8 cellular contexts compared by ENCODE assay signal in the genomic region with DNA sequence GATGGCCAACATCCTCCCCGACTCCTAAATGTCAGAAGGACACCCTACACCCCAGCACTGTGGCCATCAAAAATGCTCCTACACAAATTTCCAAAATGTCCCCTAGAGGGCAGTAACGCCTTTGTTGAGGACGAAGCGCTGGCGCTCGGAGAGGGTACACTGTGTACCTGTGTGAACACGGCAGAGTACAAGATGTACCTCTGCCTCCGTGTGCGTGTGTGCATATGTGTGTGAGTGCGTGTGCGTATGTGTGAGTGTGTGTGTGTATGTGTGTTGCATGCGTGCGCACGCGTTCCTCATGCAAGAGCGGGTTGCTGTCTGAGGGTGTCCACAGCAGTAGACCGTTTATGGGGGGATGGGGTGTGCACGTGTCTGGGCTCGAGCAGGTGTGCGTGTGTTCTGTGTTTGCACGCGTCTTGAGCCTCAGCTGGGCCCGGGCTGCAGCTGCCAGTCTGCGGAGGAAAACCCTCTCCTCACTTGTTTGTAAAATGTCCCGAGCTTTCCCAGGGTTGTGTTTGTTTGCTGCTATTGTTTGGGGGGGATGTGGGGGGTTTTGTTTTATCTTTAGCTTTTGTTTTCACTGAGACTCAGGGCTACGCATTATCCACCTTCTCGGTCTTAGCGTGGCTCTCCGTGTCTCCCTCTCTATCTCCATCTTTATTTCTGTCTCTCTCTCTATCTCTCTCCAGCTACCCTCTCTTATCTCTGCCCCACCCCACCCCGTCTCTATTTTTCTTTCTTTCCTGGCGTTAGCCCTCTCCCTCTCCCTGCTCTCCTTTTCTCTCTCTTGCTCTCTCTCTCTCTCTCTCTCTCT. TPM values are rescaled to one million over a fixed set of nuclear protein-coding genes. Genes with fewer than 3 reads are reported as not detected.
DNase-seq lines count a peak whose midpoint lies in the region; ATAC-seq and TF ChIP-seq lines count a peak whose summit lies in the region.

No MANE protein-coding gene starts in this region.

- no peaks in the 10 kb centered on the region for H3K36me3 ChIP-seq in iPS-15b (ENCODE audit: control insufficient read depth, insufficient read depth, low read length)

- no peaks in the 10 kb centered on the region for H3K9me3 Mint-ChIP-seq in T-cell

- peak; percentile 75 for TF ChIP-seq CTCF in astrocyte of the cerebellum (IDR thresholded peaks at IDR 0.05; ENCODE audit: low read depth, low read length, missing control alignments)

- POLR2A ChIA-PET in T-cell (lab: Charles Lee), result interaction anchor here (0.7 to 1.2 kb wide), 3 partner anchors 10 to 681 kb away, joined by 3 to 21 read pairs (median 4); a partner anchor contains a TSS

- CTCF ChIA-PET in T-cell (lab: Charles Lee), result interaction anchor here (0.7 to 1.1 kb wide), 4 partner anchors 10 to 213 kb away, joined by 3 to 6 read pairs (median 4); a partner anchor contains a TSS

- H3K4me1 ChIP-seq in iPS-15b (ENCODE audit: control insufficient read depth, insufficient read depth, low read length), result peaks cover 4% of the 10 kb centered on the region

- no peaks in the 10 kb centered on the region for H3K36me3 Mint-ChIP-seq in T-cell

- in situ Hi-C loops in astrocyte of the cerebellum (cut with HindIII; ENCODE audit: low sequenced_read_pairs), result no loop called here

- peak overlapping the region; percentile 71 to 85 (median 82) for H3K4me3 Mint-ChIP-seq in T-cell

- DNase-seq in NCI-H524 (lab: John Stamatoyannopoulos, UW) (peak; percentile 69 to 82), NCI-H524 treated with DMSO at 0.1 percent for 48 hours (lab: John Stamatoyannopoulos, UW) (no peak), NCI-H1092 (lab: John Stamatoyannopoulos, UW) (peak; percentile 79), T-cell (peak; percentile 49 to 85 (median 65)), astrocyte of the cerebellum (ENCODE audit: low read depth) (peak; percentile 27), skeletal muscle cell (ENCODE audit: low read depth) (peak; percentile 48)

- peak overlapping the region; percentile 46 to 84 for H3K27ac Mint-ChIP-seq in T-cell

- H3K27me3 Mint-ChIP-seq in T-cell, result peaks cover 0 to 3% of the 10 kb centered on the region in 2 donors

- ATAC-seq in HG02571 (IDR thresholded peaks at IDR 0.05; ENCODE audit: unreplicated experiment), result peak; percentile 60
- ATAC-seq in T-cell (replicated peaks in 1 of 4), result peak; percentile 89 to 90 (median 90)

- peaks cover 16 to 20% (median 18%) of the 10 kb centered on the region in 3 donors for H3K4me1 Mint-ChIP-seq in T-cell

- H3K27me3 ChIP-seq in iPS-15b (ENCODE audit: control insufficient read depth, insufficient read depth, low read length), result no peaks in the 10 kb centered on the region

- no peak overlapping the region for H3K9ac ChIP-seq in iPS-15b (ENCODE audit: low read depth, low read length)

- no peaks in the 10 kb centered on the region for H3K9me3 ChIP-seq in iPS-15b (ENCODE audit: control insufficient read depth, insufficient read depth, low read length)

- H3K4me3 ChIP-seq in astrocyte of the cerebellum (ENCODE audit: low read depth, low read length) (peak overlapping the region; percentile 18), iPS-15b (ENCODE audit: low read depth, low read length) (peak overlapping the region; percentile 49), skeletal muscle cell (ENCODE audit: low read depth, low read length) (no peak overlapping the region)

RNA-seq across cellular contexts. Expression of a gene that starts 10.4 kb away (rescaled TPM):
- 100 to 1,000 TPM; 126 to 253 (median 141) TPM for total RNA-seq in T-cell

RNA-seq across cellular contexts. Expression of a gene that starts 22.1 kb away (rescaled TPM):
- 10 to 100 TPM; 14.9 to 21.2 (median 17.0) TPM for total RNA-seq in T-cell

RNA-seq across cellular contexts. Expression of a gene that starts 23.2 kb away (rescaled TPM):
- total RNA-seq in T-cell, result under 1 TPM in 4 of 5 donors, not detected in 1; 0.12 to 0.50 (median 0.17) TPM
